Comparison of ENCODE assay signal across 8 cellular contexts in the genomic region with DNA sequence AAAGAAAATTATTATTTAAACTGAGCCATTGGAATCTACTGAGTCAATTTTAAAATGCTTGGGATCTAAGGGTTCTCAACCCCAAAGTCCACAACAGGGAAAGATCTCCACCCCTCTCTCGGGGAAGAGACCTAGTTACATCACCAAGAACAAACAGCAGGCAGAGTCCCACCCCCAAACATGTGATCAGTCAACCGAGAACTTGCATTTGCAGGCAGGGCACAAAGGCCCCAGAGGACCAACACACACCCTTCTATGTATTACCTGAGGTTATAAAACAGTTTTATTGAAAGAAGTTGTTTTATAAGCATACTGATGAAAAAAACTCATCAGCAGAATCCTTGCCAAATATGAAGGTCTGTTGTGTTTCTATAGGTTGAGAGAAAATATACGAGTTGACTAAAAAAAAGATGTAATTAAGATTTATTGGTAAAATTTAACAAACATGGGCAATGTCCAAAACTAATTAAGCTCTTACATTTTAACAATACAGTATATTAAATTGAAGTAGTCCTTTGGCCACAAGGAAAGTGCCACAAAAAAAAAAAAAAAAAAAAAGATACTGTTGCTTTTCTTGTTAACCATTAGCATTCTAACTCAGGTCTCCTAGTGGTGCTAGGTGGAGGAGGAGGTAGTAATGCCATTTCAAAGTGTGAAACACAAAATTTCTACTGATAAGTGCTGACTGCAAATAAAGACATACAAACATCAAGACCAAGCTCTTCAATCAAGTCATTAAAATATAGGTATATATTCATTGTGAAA. TPM values are rescaled to one million over a fixed set of nuclear protein-coding genes. Genes with fewer than 3 reads are reported as not detected.
DNase-seq lines count a peak whose midpoint lies in the region; ATAC-seq and TF ChIP-seq lines count a peak whose summit lies in the region.

No MANE protein-coding gene starts in this region.

- ATAC-seq in T-helper 17 cell (peak; percentile 58), HG03039 (IDR thresholded peaks at IDR 0.05; ENCODE audit: unreplicated experiment) (no peak), GM18520 (IDR thresholded peaks at IDR 0.05; ENCODE audit: unreplicated experiment) (no peak)

- peaks cover 0 to 2% of the 10 kb centered on the region in 2 donors for H3K4me1 ChIP-seq in esophagus (ENCODE audit: control insufficient read depth in 2 of 2, insufficient read depth in 2 of 2, low read length in 1 of 2)
- peaks cover 18 to 34% of the 10 kb centered on the region in 2 donors for H3K4me1 ChIP-seq in mucosa of rectum (ENCODE audit: control insufficient read depth in 2 of 2, insufficient read depth in 2 of 2, low read length in 2 of 2)
- no peaks in the 10 kb centered on the region for H3K4me1 ChIP-seq in uterus

- H3K36me3 ChIP-seq in esophagus (ENCODE audit: control insufficient read depth in 2 of 2, insufficient read depth in 2 of 2, low read length in 1 of 2) (no peaks in the 10 kb centered on the region), mucosa of rectum (ENCODE audit: control insufficient read depth in 2 of 2, insufficient read depth in 2 of 2, low read length in 2 of 2) (no peaks in the 10 kb centered on the region), uterus (no peaks in the 10 kb centered on the region)

- intact Hi-C loops in uterus (cut with DNase I; ENCODE audit: low total_unique reads) = no loop called here

- H3K27ac Mint-ChIP-seq in T-helper 17 cell = peak overlapping the region; percentile 76

- H3K27me3 ChIP-seq in esophagus (ENCODE audit: control insufficient read depth in 1 of 2, insufficient read depth in 2 of 2, low read length in 2 of 2) (no peaks in the 10 kb centered on the region), mucosa of rectum (ENCODE audit: control insufficient read depth in 2 of 2, insufficient read depth in 2 of 2, low read length in 2 of 2) (no peaks in the 10 kb centered on the region), uterus (no peaks in the 10 kb centered on the region)

- H3K27ac ChIP-seq in esophagus (ENCODE audit: low read depth in 2 of 2, low read length in 1 of 2) (peak overlapping the region; percentile 15 to 78), mucosa of rectum (ENCODE audit: low read depth in 2 of 2, low read length in 2 of 2) (peak overlapping the region; percentile 87 to 94), uterus (peak overlapping the region; percentile 76 to 77)

- WGBS in esophagus, 2 donors = 26 to 37% methylated on average over 3 of the region's 3 CpGs

- H3K4me3 ChIP-seq in Jurkat, Clone E6-1 (ENCODE audit: low read length) = peak overlapping the region; percentile 19; the same call in 1 of the 2 replicates
- H3K4me3 ChIP-seq in esophagus (ENCODE audit: low read depth in 1 of 2, low read length in 2 of 2) (no peak overlapping the region), mucosa of rectum (ENCODE audit: low read length in 2 of 2) (peak overlapping the region in 1 of 2 donors; percentile 60), uterus (no peak overlapping the region)

- peak in 1 of 2 donors; percentile 35 for TF ChIP-seq POLR2A in uterus (IDR thresholded peaks at IDR 0.05)

- H3K4me1 Mint-ChIP-seq in T-helper 17 cell = peaks cover 11% of the 10 kb centered on the region

- peak in 1 of 4 experiments; percentile 20 for TF ChIP-seq CTCF in uterus (IDR thresholded peaks at IDR 0.05)

- no peaks in the 10 kb centered on the region for H3K36me3 Mint-ChIP-seq in T-helper 17 cell (ENCODE audit: low read depth)

- peak overlapping the region; percentile 72 to 79 for H3K9ac ChIP-seq in mucosa of rectum (ENCODE audit: low read depth in 1 of 2, low read length in 2 of 2)

- H3K4me3 Mint-ChIP-seq in T-helper 17 cell = no peak overlapping the region

- H3K27me3 Mint-ChIP-seq in T-helper 17 cell = no peaks in the 10 kb centered on the region

- DNase-seq in DMS79 (lab: John Stamatoyannopoulos, UW) (peak; percentile 8), T-helper 17 cell (no peak), uterus (peak; percentile 43 to 71)
- DNase-seq in Jurkat, Clone E6-1 (ENCODE audit: low read depth, low spot score) = peak; percentile 58

- H3K9me3 ChIP-seq in T-helper 17 cell (ENCODE audit: control insufficient read depth, low read length, poor library complexity, severe bottlenecking) (no peaks in the 10 kb centered on the region), esophagus (ENCODE audit: control insufficient read depth in 2 of 2, insufficient read depth in 1 of 2, low read depth in 1 of 2, low read length in 1 of 2) (no peaks in the 10 kb centered on the region), mucosa of rectum (ENCODE audit: control insufficient read depth in 2 of 2, low read length in 2 of 2) (no peaks in the 10 kb centered on the region), uterus (no peaks in the 10 kb centered on the region)

RNA-seq across cellular contexts. Expression of a gene that starts 1.0 kb away (rescaled TPM):
- 11.6 TPM for polyA plus RNA-seq in Jurkat, Clone E6-1 (2012; ENCODE audit: insufficient read depth, insufficient read length)
- total RNA-seq in T-helper 17 cell (1 to 10 TPM; 3.6 TPM), uterus (10 to 100 TPM; 10.6 to 73.7 (median 40.5) TPM)
- polyA plus RNA-seq in esophagus = 10 to 100 TPM; 16.8 to 23.7 TPM

RNA-seq across cellular contexts. Expression of a gene that starts 49.2 kb away (rescaled TPM):
- polyA plus RNA-seq in Jurkat, Clone E6-1 (2012; ENCODE audit: insufficient read depth, insufficient read length) = not detected
- total RNA-seq in T-helper 17 cell = not detected
- polyA plus RNA-seq in esophagus = 1 to 10 TPM in 1 of 2 donors, under 1 TPM in 1; 0.89 to 3.1 TPM
- total RNA-seq in uterus = 1 to 10 TPM in 2 of 4 donors, not detected in 2; 1.6 to 1.7 TPM

Comparison
In these comparisons a context has a peak if more than half of its experiments do, and no peak if none do; other contexts are left out.
1. DNase-seq: peak in DMS79 (single experiment), Jurkat, Clone E6-1 (single experiment) and uterus (2 of 2); none in T-helper 17 cell (0 of 3).
2. Peak in every context shown above with its lines, with median percentiles within 50 percentile points of each other: H3K27ac ChIP-seq.